Comparison of ENCODE assay signal across 1 cellular context in genomic region chr7:139700505-139701235, GRCh38.
TF ChIP-seq lines count a peak whose summit lies in the region.

No MANE protein-coding gene starts in this region.

TF ChIP-seq in WTC11, 78 proteins besides CTCF, POLR2A, EP300 and RAD21 (continued from another document):
- TF ChIP-seq HMGA2 (CRISPR knock-in tag; IDR thresholded peaks at IDR 0.05) (no peak), RORB (CRISPR knock-in tag; IDR thresholded peaks at IDR 0.05) (no peak), SMAD4 (CRISPR knock-in tag; IDR thresholded peaks at IDR 0.05) (no peak), ATF1 (CRISPR knock-in tag; IDR thresholded peaks at IDR 0.05) (no peak), SMAD3 (CRISPR knock-in tag; IDR thresholded peaks at IDR 0.05; ENCODE audit: borderline replicate concordance) (no peak), ZNF317 (CRISPR knock-in tag; IDR thresholded peaks at IDR 0.05; ENCODE audit: borderline replicate concordance, low read depth) (no peak), CREM (CRISPR knock-in tag; IDR thresholded peaks at IDR 0.05) (no peak)
